In the genomic region with DNA sequence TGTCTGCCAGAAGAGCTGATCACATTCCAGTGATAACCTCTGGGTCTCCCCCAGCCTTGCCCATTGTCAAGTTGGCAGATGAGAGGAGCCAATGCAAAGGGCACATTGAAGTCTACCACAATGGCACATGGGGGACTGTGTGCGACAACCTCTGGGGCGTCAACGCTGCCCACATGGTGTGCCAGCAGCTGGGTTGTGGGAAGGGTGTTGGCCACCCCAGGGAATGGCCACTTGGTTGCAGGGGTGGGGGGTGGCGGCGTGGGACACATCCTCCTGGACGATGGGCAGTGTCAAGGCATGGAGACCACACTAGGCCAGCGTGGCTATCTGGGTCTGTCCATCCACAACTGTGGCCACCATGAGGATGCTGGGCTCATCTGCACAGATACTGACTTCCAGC, we compare ENCODE assay signal across 28 cellular contexts.
"Had no signal": no experiment of that assay in that cellular context is flagged by ENCODE, and none has a peak within 500 bp of the region (broad histone marks: within the 10 kb centered on the region; RNA-seq: fewer than 3 reads in every experiment).

No MANE protein-coding gene starts in this region.

- H3K27ac Mint-ChIP-seq: immature natural killer cell; memory B cell; naive thymus-derived CD4-positive, alpha-beta T cell; nephron progenitor cell; neural progenitor cell; stimulated activated naive CD8-positive, alpha-beta T cell treated with anti-CD3 and anti-CD28 coated beads, Interleukin-15, amount 100 ng/mL, for 72 hours; type B pancreatic cell had no signal

- DNase-seq: head of caudate nucleus; hippocampal formation; immature natural killer cell; kidney; left colon; midbrain; mucosa of descending colon; naive thymus-derived CD4-positive, alpha-beta T cell; nephron progenitor cell; ovary; retina; right cardiac atrium; stimulated activated CD4-positive, alpha-beta T cell treated with anti-CD3 and anti-CD28 coated beads, Interleukin-12 subunit alpha, Interleukin-12 subunit beta, amount 100 ng/mL, for 4 hours; stimulated activated CD4-positive, alpha-beta T cell treated with anti-CD3 and anti-CD28 coated beads, Interleukin-15, amount 100 ng/mL, for 24 hours; stimulated activated CD4-positive, alpha-beta T cell treated with anti-CD3 and anti-CD28 coated beads, Interleukin-2, amount 100 ng/mL, for 24 hours; stimulated activated CD4-positive, alpha-beta T cell treated with anti-CD3 and anti-CD28 coated beads, Interleukin-4, amount 100 ng/mL, for 1 hour; stimulated activated naive CD4-positive, alpha-beta T cell; stimulated activated naive CD8-positive, alpha-beta T cell treated with anti-CD3 and anti-CD28 coated beads, Interleukin-15, amount 100 ng/mL, for 72 hours; substantia nigra had no signal

- H3K4me3 ChIP-seq: left lung, lung, mucosa of descending colon, neural progenitor cell, ovary, prostate gland, skin epidermis, tibial nerve had no signal

- H3K4me3 Mint-ChIP-seq: immature natural killer cell; memory B cell; naive thymus-derived CD4-positive, alpha-beta T cell; nephron progenitor cell; neural progenitor cell; stimulated activated naive CD8-positive, alpha-beta T cell treated with anti-CD3 and anti-CD28 coated beads, Interleukin-15, amount 100 ng/mL, for 72 hours; type B pancreatic cell had no signal

- H3K27me3 ChIP-seq: left lung, neural progenitor cell, ovary, tibial nerve had no signal

- H3K27ac ChIP-seq: left lung, neural progenitor cell, ovary, prostate gland, skin epidermis, tibial nerve had no signal

- ATAC-seq: left colon; left lung; mucosa of descending colon; naive thymus-derived CD4-positive, alpha-beta T cell; right cardiac atrium; sciatic nerve; stimulated activated naive CD8-positive, alpha-beta T cell treated with anti-CD3 and anti-CD28 coated beads, Interleukin-15, amount 100 ng/mL, for 72 hours had no signal

- H2AFZ ChIP-seq: neural progenitor cell had no signal

- H3K4me1 ChIP-seq: left lung, neural progenitor cell, prostate gland, tibial nerve had no signal

- H3K9ac ChIP-seq: neural progenitor cell had no signal

- H3K4me2 ChIP-seq: neural progenitor cell had no signal

- H3K36me3 ChIP-seq: left lung, neural progenitor cell, ovary, prostate gland, tibial nerve had no signal

- H3K9me3 Mint-ChIP-seq: memory B cell; nephron progenitor cell; neural progenitor cell; stimulated activated naive CD8-positive, alpha-beta T cell treated with anti-CD3 and anti-CD28 coated beads, Interleukin-15, amount 100 ng/mL, for 72 hours; type B pancreatic cell had no signal

- H3K36me3 Mint-ChIP-seq: immature natural killer cell, memory B cell, neural progenitor cell, type B pancreatic cell had no signal

- H3K4me1 Mint-ChIP-seq: immature natural killer cell; memory B cell; nephron progenitor cell; neural progenitor cell; stimulated activated naive CD8-positive, alpha-beta T cell treated with anti-CD3 and anti-CD28 coated beads, Interleukin-15, amount 100 ng/mL, for 72 hours had no signal

- H3K9me3 ChIP-seq: left lung, mucosa of descending colon, ovary, prostate gland, tibial nerve had no signal
